Comparison of ENCODE assay signal across 10 cellular contexts in the genomic region with DNA sequence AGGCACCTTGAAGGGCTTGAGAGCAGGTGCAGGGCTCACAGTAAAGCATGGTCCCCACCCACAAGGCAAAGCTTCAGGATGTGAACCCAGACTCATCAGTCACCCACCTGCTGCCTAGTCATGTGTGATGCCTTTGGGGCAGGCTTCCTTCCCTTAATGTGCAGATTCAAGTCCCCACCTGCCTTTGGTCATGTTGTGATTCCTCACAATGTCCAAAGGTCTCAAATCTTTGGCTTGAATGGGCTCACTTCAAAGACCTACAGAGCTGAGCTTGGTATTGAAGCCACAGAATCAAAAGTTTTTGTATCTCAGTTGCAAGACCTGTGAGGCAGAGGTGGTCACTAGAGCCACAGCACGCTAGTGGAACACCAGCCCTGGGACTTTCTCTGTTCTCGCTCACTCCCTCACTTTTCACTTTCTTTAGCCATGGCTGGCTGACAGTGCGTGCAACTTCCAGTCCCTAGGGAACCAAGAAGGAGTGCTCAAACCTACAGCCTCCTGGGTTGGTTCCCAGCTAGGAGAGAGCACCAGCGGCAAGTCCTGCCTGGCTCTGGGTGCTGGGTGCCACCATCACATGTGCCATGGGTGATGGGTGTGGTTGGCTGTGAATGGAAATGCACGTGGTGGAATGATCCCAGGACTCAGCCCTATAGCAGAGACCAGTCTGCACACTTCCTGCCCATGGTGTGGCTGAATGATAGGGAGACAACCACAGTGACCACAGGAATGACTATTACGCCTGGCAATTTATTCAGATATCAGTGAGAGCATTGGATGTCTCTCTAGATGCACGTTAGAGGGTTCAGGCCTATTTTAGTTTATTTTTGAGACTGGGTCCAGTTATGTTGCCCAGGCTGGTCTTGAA. TPM values are rescaled to one million over a fixed set of nuclear protein-coding genes. Genes with fewer than 3 reads are reported as not detected.
DNase-seq lines count a peak whose midpoint lies in the region; ATAC-seq and TF ChIP-seq lines count a peak whose summit lies in the region.
"Had no signal": no experiment of that assay in that cellular context is flagged by ENCODE, and none has a peak within 500 bp of the region (broad histone marks: within the 10 kb centered on the region; RNA-seq: fewer than 3 reads in every experiment).

No MANE protein-coding gene starts in this region.

- H3K36me3 ChIP-seq in left ventricle myocardium inferior = no peaks in the 10 kb centered on the region
- no peaks in the 10 kb centered on the region for H3K36me3 ChIP-seq in suprapubic skin
- H3K36me3 ChIP-seq: pancreas, thoracic aorta had no signal

- intact Hi-C loops in CD14-positive monocyte (cut with micrococcal nuclease) = no loop called here
- intact Hi-C loops in left ventricle myocardium inferior (cut with micrococcal nuclease) = no loop called here

- no peak for TF ChIP-seq EP300 in suprapubic skin (IDR thresholded peaks at IDR 0.05)

- H3K27ac ChIP-seq in left ventricle myocardium inferior (replicated peaks) = no peak overlapping the region
- no peak overlapping the region for H3K27ac ChIP-seq in suprapubic skin
- H3K27ac ChIP-seq: pancreas, thoracic aorta had no signal

- H3K4me1 ChIP-seq in left ventricle myocardium inferior (peaks cover 6% of the 10 kb centered on the region), suprapubic skin (no peaks in the 10 kb centered on the region)
- H3K4me1 ChIP-seq: pancreas had no signal

- peak; percentile 67 for ATAC-seq in GM18868 (IDR thresholded peaks at IDR 0.05; ENCODE audit: unreplicated experiment)
- ATAC-seq in HG02642 (IDR thresholded peaks at IDR 0.05; ENCODE audit: poor library complexity, unreplicated experiment) = peak; percentile 65
- ATAC-seq: pancreas had no signal

- TF ChIP-seq CTCF in NB4 (IDR thresholded peaks at IDR 0.05; ENCODE audit: low read depth, low read length) = no peak
- TF ChIP-seq CTCF in CD14-positive monocyte (IDR thresholded peaks at IDR 0.05) = no peak
- no peak for TF ChIP-seq CTCF in left ventricle myocardium inferior (IDR thresholded peaks at IDR 0.05; ENCODE audit: borderline replicate concordance)
- no peak for TF ChIP-seq CTCF in suprapubic skin (IDR thresholded peaks at IDR 0.05)

- DNase-seq in NB4 (ENCODE audit: low read depth) (peak; percentile 39), myocyte (ENCODE audit: low read depth) (peak; percentile 51), CD14-positive monocyte (ENCODE audit: low spot score) (no peak), left ventricle myocardium inferior (no peak), suprapubic skin (ENCODE audit: low spot score in 2 of 2) (no peak), nucleus accumbens (lab: John Stamatoyannopoulos, UW) (no peak)
- DNase-seq: pancreas had no signal

- no peak for TF ChIP-seq POLR2A in NB4 (IDR thresholded peaks at IDR 0.05; ENCODE audit: extremely low read depth, insufficient read length)
- TF ChIP-seq POLR2A in suprapubic skin (IDR thresholded peaks at IDR 0.05) = no peak

- peaks cover 13% of the 10 kb centered on the region for H3K4me1 Mint-ChIP-seq in CD14-positive monocyte

- H3K9me3 Mint-ChIP-seq in CD14-positive monocyte = peaks cover 0 to 4% (median 0%) of the 10 kb centered on the region in 7 donors

- no peaks in the 10 kb centered on the region for H3K36me3 Mint-ChIP-seq in CD14-positive monocyte

- H3K27me3 ChIP-seq in left ventricle myocardium inferior (ENCODE audit: low read depth) (peaks cover 8% of the 10 kb centered on the region), suprapubic skin (no peaks in the 10 kb centered on the region)
- H3K27me3 ChIP-seq: pancreas had no signal

- H3K27ac Mint-ChIP-seq in CD14-positive monocyte = no peak overlapping the region

- H3K4me3 ChIP-seq in NB4 (ENCODE audit: low read depth, low read length) = no peak overlapping the region
- H3K4me3 ChIP-seq in left ventricle myocardium inferior = no peak overlapping the region
- no peak overlapping the region for H3K4me3 ChIP-seq in suprapubic skin
- H3K4me3 ChIP-seq: pancreas, thoracic aorta had no signal

- WGBS in suprapubic skin = 83% methylated on average over 6 of the region's 7 CpGs

- H3K27me3 Mint-ChIP-seq in CD14-positive monocyte (ENCODE audit: low read depth in 3 of 3) = peaks cover 0 to 5% (median 5%) of the 10 kb centered on the region in 3 donors

- H3K4me3 Mint-ChIP-seq in CD14-positive monocyte = no peak overlapping the region

- no peaks in the 10 kb centered on the region for H3K9me3 ChIP-seq in left ventricle myocardium inferior (replicated peaks)
- no peaks in the 10 kb centered on the region for H3K9me3 ChIP-seq in suprapubic skin
- H3K9me3 ChIP-seq: pancreas, thoracic aorta had no signal

RNA-seq across cellular contexts. Expression of gene CLIC6, which starts 26.4 kb away (rescaled TPM):
- not detected in 2 replicates for total RNA-seq in myocyte
- not detected for polyA plus RNA-seq in myocyte (2012)
- polyA plus RNA-seq in CD14-positive monocyte = not detected
- total RNA-seq in left ventricle myocardium inferior = 11.2 TPM
- 1 to 10 TPM; 2.5 to 10.0 (median 3.7) TPM for total RNA-seq in suprapubic skin

RNA-seq across cellular contexts. Expression of gene RCAN1, which starts 27.5 kb away (rescaled TPM):
- 23.8 and 40.2 TPM in 2 replicates for total RNA-seq in myocyte
- 37.6 TPM for polyA plus RNA-seq in myocyte (2012)
- 10 to 100 TPM; 15.1 to 17.5 TPM for polyA plus RNA-seq in CD14-positive monocyte
- 75.3 TPM for total RNA-seq in left ventricle myocardium inferior
- 10 to 100 TPM in 3 of 4 donors, 1 to 10 TPM in 1; 8.7 to 27.5 (median 22.8) TPM for total RNA-seq in suprapubic skin

Comparison
In these comparisons a context has a peak if more than half of its experiments do, and no peak if none do; other contexts are left out.
1. DNase-seq: peak in NB4 (single experiment) and myocyte (single experiment); none in CD14-positive monocyte (single experiment), left ventricle myocardium inferior (single experiment), suprapubic skin (0 of 2) and nucleus accumbens (0 of 56).